Comparison of ENCODE assay signal across 16 cellular contexts in genomic region chr15:101314726-101315125, GRCh38. TPM values are rescaled to one million over a fixed set of nuclear protein-coding genes. Genes with fewer than 3 reads are reported as not detected.
A peak's percentile ranks its signal among the peaks of the same experiment; 100 is the strongest.
DNase-seq lines count a peak whose midpoint lies in the region; ATAC-seq and TF ChIP-seq lines count a peak whose summit lies in the region.
"Had no signal": no experiment of that assay in that cellular context is flagged by ENCODE, and none has a peak within 500 bp of the region (broad histone marks: within the 10 kb centered on the region; RNA-seq: fewer than 3 reads in every experiment).

No MANE protein-coding gene starts in this region.

- WGBS in H9 (ENCODE audit: extremely low coverage, insufficient read length, low lambda C conversion rate): no CpG with 5 or more reads among the region's 10 CpGs
- WGBS in lung, 2 donors: 83 to 87% methylated on average over 10 of the region's 10 CpGs

- H3K36me3 Mint-ChIP-seq in activated T-cell treated with anti-CD3 and anti-CD28 coated beads, Interleukin-2, amount 50 U/mL, for 72 hours (ENCODE audit: insufficient read depth in 2 of 2): no peaks in the 10 kb centered on the region
- H3K36me3 Mint-ChIP-seq in H9 (ENCODE audit: insufficient read depth in 1 of 3, low read depth in 3 of 3): no peaks in the 10 kb centered on the region
- H3K36me3 Mint-ChIP-seq: CD14-positive monocyte; CD8-positive, alpha-beta T cell had no signal

- H3K4me1 Mint-ChIP-seq in activated T-cell treated with anti-CD3 and anti-CD28 coated beads, Interleukin-2, amount 50 U/mL, for 72 hours (ENCODE audit: low read depth): no peaks in the 10 kb centered on the region
- no peaks in the 10 kb centered on the region for H3K4me1 Mint-ChIP-seq in H9
- H3K4me1 Mint-ChIP-seq: CD14-positive monocyte had no signal

- no peak overlapping the region for H4K5ac ChIP-seq in H9 (ENCODE audit: insufficient read length, low read depth, low read length)

- no peak overlapping the region for H2BK20ac ChIP-seq in H9 (ENCODE audit: low read depth, low read length, poor library complexity, severe bottlenecking)

- H2BK12ac ChIP-seq in H9 (ENCODE audit: insufficient read length, low read depth, low read length): no peak overlapping the region

- H3K4me2 ChIP-seq in H9 (ENCODE audit: insufficient read depth, insufficient read length, low read length): no peak overlapping the region

- H3K27me3 Mint-ChIP-seq in activated T-cell treated with anti-CD3 and anti-CD28 coated beads, Interleukin-2, amount 50 U/mL, for 72 hours (ENCODE audit: low read depth): peaks cover 7% of the 10 kb centered on the region
- peaks cover 14% of the 10 kb centered on the region for H3K27me3 Mint-ChIP-seq in H9 (ENCODE audit: low read depth)

- no peaks in the 10 kb centered on the region for H3K79me1 ChIP-seq in H9 (ENCODE audit: insufficient read depth, low read depth, low read length, poor library complexity, severe bottlenecking)

- no peak overlapping the region for H2AFZ ChIP-seq in H9 (ENCODE audit: low read length)

- no peak overlapping the region for H3K23ac ChIP-seq in H9 (ENCODE audit: insufficient read length, low read depth, low read length)

- no peaks in the 10 kb centered on the region for H3K79me2 ChIP-seq in H9 (ENCODE audit: insufficient read depth, low read length)

- H3K27me3 ChIP-seq in H9 (ENCODE audit: insufficient read depth, low read length) (no peaks in the 10 kb centered on the region), lung (ENCODE audit: control insufficient read depth, insufficient read depth) (no peaks in the 10 kb centered on the region), upper lobe of right lung (no peaks in the 10 kb centered on the region)

- H3K9me3 ChIP-seq in H9 (ENCODE audit: control insufficient read depth, low read depth, low read length) (no peaks in the 10 kb centered on the region), lung (ENCODE audit: control insufficient read depth in 2 of 2, insufficient read depth in 1 of 2, low read length in 1 of 2) (no peaks in the 10 kb centered on the region), upper lobe of right lung (no peaks in the 10 kb centered on the region)
- H3K9me3 ChIP-seq: HAP-1 had no signal

- H4K8ac ChIP-seq in H9 (replicated peaks; ENCODE audit: insufficient read length, low read depth, low read length): no peak overlapping the region

- no peaks in the 10 kb centered on the region for H4K20me1 ChIP-seq in H9 (ENCODE audit: control insufficient read depth, insufficient read depth, insufficient read length)

- H2BK5ac ChIP-seq in H9 (ENCODE audit: insufficient read length, low read length): no peak overlapping the region

- TF ChIP-seq CTCF in H9 (conservative IDR thresholded peaks at IDR 0.05) (no peak), lung (IDR thresholded peaks at IDR 0.05; ENCODE audit: control extremely low read depth, extremely low read depth) (no peak), upper lobe of right lung (IDR thresholded peaks at IDR 0.05) (no peak)

- H3K36me3 ChIP-seq in lung (ENCODE audit: control insufficient read depth in 2 of 2, insufficient read depth in 2 of 2, low read length in 2 of 2): no peaks in the 10 kb centered on the region
- no peaks in the 10 kb centered on the region for H3K36me3 ChIP-seq in upper lobe of right lung
- H3K36me3 ChIP-seq: HAP-1 had no signal

- H3K27ac ChIP-seq in H9 (ENCODE audit: insufficient read length, low read depth, low read length) (no peak overlapping the region), lung (ENCODE audit: low read depth in 1 of 2, low read length in 1 of 2) (no peak overlapping the region), upper lobe of right lung (no peak overlapping the region)
- H3K27ac ChIP-seq: 22Rv1 had no signal

- no peaks in the 10 kb centered on the region for H3K23me2 ChIP-seq in H9 (ENCODE audit: insufficient read length, low read depth, low read length, poor library complexity, severe bottlenecking)

- no peak overlapping the region for H3T11ph ChIP-seq in H9 (ENCODE audit: low read length)

- H2BK15ac ChIP-seq in H9 (ENCODE audit: low read depth, low read length): no peak overlapping the region

- no peak for ATAC-seq in activated T-cell treated with anti-CD3 and anti-CD28 coated beads, Interleukin-2, amount 50 U/mL, for 72 hours (replicated peaks in 1 of 2)
- ATAC-seq in lung (ENCODE audit: insufficient read depth, low FRiP score) (peak; percentile 17), upper lobe of right lung (no peak)
- ATAC-seq: CD8-positive, alpha-beta T cell; HepG2 had no signal

- no peak overlapping the region for H4K91ac ChIP-seq in H9 (ENCODE audit: insufficient read length, low read depth, low read length)

- no peak overlapping the region for H3K27ac Mint-ChIP-seq in activated T-cell treated with anti-CD3 and anti-CD28 coated beads, Interleukin-2, amount 50 U/mL, for 72 hours
- H3K27ac Mint-ChIP-seq in H9: no peak overlapping the region
- H3K27ac Mint-ChIP-seq: CD8-positive, alpha-beta T cell; HFFc6 had no signal

- H3K4me3 ChIP-seq in lung (no peak overlapping the region), upper lobe of right lung (no peak overlapping the region)
- H3K4me3 ChIP-seq: HAP-1 had no signal

- H3K9me3 Mint-ChIP-seq in activated T-cell treated with anti-CD3 and anti-CD28 coated beads, Interleukin-2, amount 50 U/mL, for 72 hours: no peaks in the 10 kb centered on the region
- no peaks in the 10 kb centered on the region; a peak in 1 of 5 replicates for H3K9me3 Mint-ChIP-seq in H9
- H3K9me3 Mint-ChIP-seq: CD8-positive, alpha-beta T cell; HFFc6 had no signal

- H3K56ac ChIP-seq in H9 (ENCODE audit: insufficient read length, low read depth, low read length): no peak overlapping the region

- no peak overlapping the region for H3K18ac ChIP-seq in H9 (ENCODE audit: insufficient read length, low read depth, low read length)

- no peak overlapping the region for H3K4ac ChIP-seq in H9 (ENCODE audit: low read depth, low read length)

- H3K9ac ChIP-seq in H9 (ENCODE audit: extremely low read depth, insufficient read length, low read length): no peak overlapping the region

- H3K14ac ChIP-seq in H9 (ENCODE audit: insufficient read depth, low read length): no peak overlapping the region

- H3K4me1 ChIP-seq in H9 (ENCODE audit: insufficient read depth, low read length) (no peaks in the 10 kb centered on the region), lung (ENCODE audit: control insufficient read depth in 2 of 2, insufficient read depth in 2 of 2, low read length in 2 of 2) (no peaks in the 10 kb centered on the region), upper lobe of right lung (no peaks in the 10 kb centered on the region)
- H3K4me1 ChIP-seq: HAP-1 had no signal

- H2AK5ac ChIP-seq in H9 (ENCODE audit: insufficient read length, low read length): no peak overlapping the region

- H3K4me3 Mint-ChIP-seq in activated T-cell treated with anti-CD3 and anti-CD28 coated beads, Interleukin-2, amount 50 U/mL, for 72 hours: no peak overlapping the region
- H3K4me3 Mint-ChIP-seq in H9: no peak overlapping the region
- H3K4me3 Mint-ChIP-seq: CD14-positive monocyte; CD8-positive, alpha-beta T cell; HFFc6 had no signal

- intact Hi-C loops in upper lobe of right lung (cut with DNase I): no loop called here

- no peak overlapping the region for H2BK120ac ChIP-seq in H9 (ENCODE audit: low read depth, low read length, poor library complexity, severe bottlenecking)

- peak; percentile 9 for DNase-seq in activated T-cell treated with anti-CD3 and anti-CD28 coated beads, Interleukin-2, amount 50 U/mL, for 1 hour
- DNase-seq in activated T-cell treated with anti-CD3 and anti-CD28 coated beads, Interleukin-2, amount 50 U/mL, for 72 hours: no peak
- DNase-seq in H9 (peak; percentile 23), lung (ENCODE audit: low spot score) (no peak), upper lobe of right lung (peak; percentile 48), UCSD-AML1 (lab: John Stamatoyannopoulos, UW; ENCODE audit: unreplicated experiment) (no peak)
- DNase-seq in activated CD4-positive, alpha-beta T cell treated with anti-CD3 and anti-CD28 coated beads for 4 hours: no peak
- DNase-seq: CD8-positive, alpha-beta T cell; COR-L47; GF-D8; GOT3; HFFc6 had no signal

RNA-seq across cellular contexts. Expression of gene SNRPA1, which starts 19.7 kb away (rescaled TPM):
- 100 to 1,000 TPM; 132 to 141 TPM for total RNA-seq in activated T-cell treated with anti-CD3 and anti-CD28 coated beads, Interleukin-2, amount 50 U/mL, for 72 hours
- 145 and 146 TPM in 2 replicates for total RNA-seq in H9 (2021)
- 10 to 100 TPM; 34.5 to 46.7 TPM for total RNA-seq in lung
- polyA plus RNA-seq in lung: 10 to 100 TPM; 55.8 to 57.7 TPM
- total RNA-seq in upper lobe of right lung: 40.7 TPM

RNA-seq across cellular contexts. Expression of gene SELENOS, which starts 37.4 kb away (rescaled TPM):
- 10 to 100 TPM; 42.9 to 44.8 TPM for total RNA-seq in activated T-cell treated with anti-CD3 and anti-CD28 coated beads, Interleukin-2, amount 50 U/mL, for 72 hours
- total RNA-seq in H9 (2021) (57.7 and 65.1 TPM in 2 replicates), lung (10 to 100 TPM; 41.7 to 84.1 TPM), upper lobe of right lung (78.5 TPM)
- polyA plus RNA-seq in lung: 100 to 1,000 TPM in 1 of 2 donors, 10 to 100 TPM in 1; 79.8 to 158 TPM

Comparison
In these comparisons a context has a peak if more than half of its experiments do, and no peak if none do; other contexts are left out.
1. DNase-seq: peak in activated T-cell treated with anti-CD3 and anti-CD28 coated beads, Interleukin-2, amount 50 U/mL, for 1 hour (single experiment), H9 (single experiment) and upper lobe of right lung (single experiment); none in activated T-cell treated with anti-CD3 and anti-CD28 coated beads, Interleukin-2, amount 50 U/mL, for 72 hours (0 of 2), lung (single experiment), UCSD-AML1 (single experiment) and activated CD4-positive, alpha-beta T cell treated with anti-CD3 and anti-CD28 coated beads for 4 hours (0 of 2).